In genomic region chr11:46701078-46701654, GRCh38 we compare ENCODE assay signal across 9 cellular contexts. TPM values are rescaled to one million over a fixed set of nuclear protein-coding genes. Genes with fewer than 3 reads are reported as not detected.
A peak's percentile ranks its signal among the peaks of the same experiment; 100 is the strongest.
DNase-seq lines count a peak whose midpoint lies in the region; ATAC-seq and TF ChIP-seq lines count a peak whose summit lies in the region.
"Had no signal": no experiment of that assay in that cellular context is flagged by ENCODE, and none has a peak within 500 bp of the region (broad histone marks: within the 10 kb centered on the region; RNA-seq: fewer than 3 reads in every experiment).

No MANE protein-coding gene starts in this region.

- peak overlapping the region; percentile 99 for H3K27ac ChIP-seq in HUES48 (ENCODE audit: low read depth, low read length)
- H3K27ac ChIP-seq in caudate nucleus (ENCODE audit: low read depth, low read length) = peak overlapping the region; percentile 98

- TSS peak; percentile 70 for BruUV-seq in Caco-2 (replicated peaks; lab: Mats Ljungman, UMichigan)

- H3K9ac ChIP-seq in HUES48 (ENCODE audit: low read depth, low read length) = peak overlapping the region; percentile 89

- H3K4me3 ChIP-seq in Caco-2 (ENCODE audit: low read depth, low read length) = peak overlapping the region; percentile 87
- peak overlapping the region; percentile 91 for H3K4me3 ChIP-seq in HUES48 (ENCODE audit: low read depth, low read length)

- no peak for DNase-seq in Caco-2
- DNase-seq in caudate nucleus (lab: John Stamatoyannopoulos, UW) = peak in 1 of 61 donors; percentile 50
- no peak for DNase-seq in naive thymus-derived CD8-positive, alpha-beta T cell
- no peak for DNase-seq in NCI-H1417 (lab: John Stamatoyannopoulos, UW)
- DNase-seq in NCI-H1436 (lab: John Stamatoyannopoulos, UW) = no peak
- no peak for DNase-seq in pons (ENCODE audit: low spot score)

- TF ChIP-seq CTCF in Caco-2 (IDR thresholded peaks at IDR 0.05; ENCODE audit: insufficient read depth in 1 of 2, low read depth in 1 of 2, low read length in 1 of 2, severe bottlenecking in 1 of 2, unreplicated experiment in 1 of 2) = no peak

- peak overlapping the region; percentile 96 for H3K4me3 Mint-ChIP-seq in Caco-2 (ENCODE audit: unreplicated experiment)
- H3K4me3 Mint-ChIP-seq in naive thymus-derived CD8-positive, alpha-beta T cell = peak overlapping the region; percentile 96 to 99 (median 98)

- ATAC-seq in naive thymus-derived CD8-positive, alpha-beta T cell = no peak
- ATAC-seq in GM18868 (IDR thresholded peaks at IDR 0.05; ENCODE audit: unreplicated experiment) = no peak

- CTCF ChIA-PET in Caco-2 (lab: Charles Lee) = interaction anchor here (0.6 to 1.5 kb wide), 5 partner anchors 16 to 845 kb away, joined by 3 to 6 read pairs (median 5); no protein-coding TSS in a partner anchor

- peaks cover 56% of the 10 kb centered on the region for H3K36me3 Mint-ChIP-seq in Caco-2 (ENCODE audit: insufficient read depth, unreplicated experiment)
- peaks cover 0 to 53% (median 0%) of the 10 kb centered on the region in 3 donors for H3K36me3 Mint-ChIP-seq in naive thymus-derived CD8-positive, alpha-beta T cell

- intact Hi-C loops in Caco-2 (cut with micrococcal nuclease; ENCODE audit: unreplicated experiment) = loop anchor here (5.0 kb wide), 1 partner anchor 51 kb away; no protein-coding TSS in a partner anchor

- peaks cover 6% of the 10 kb centered on the region for H3K4me1 ChIP-seq in Caco-2
- H3K4me1 ChIP-seq in HUES48 (ENCODE audit: control insufficient read depth, insufficient read depth, low read length) = no peaks in the 10 kb centered on the region

- H3K4me1 Mint-ChIP-seq in Caco-2 (ENCODE audit: low read depth, unreplicated experiment) = peaks cover 7% of the 10 kb centered on the region
- peaks cover 21 to 64% (median 53%) of the 10 kb centered on the region in 4 donors for H3K4me1 Mint-ChIP-seq in naive thymus-derived CD8-positive, alpha-beta T cell

- H3K27me3 ChIP-seq in Caco-2 (replicated peaks; ENCODE audit: control insufficient read depth, insufficient read depth, low read length) = no peaks in the 10 kb centered on the region
- no peaks in the 10 kb centered on the region for H3K27me3 ChIP-seq in HUES48 (ENCODE audit: control insufficient read depth, insufficient read depth, low read length)

- no peaks in the 10 kb centered on the region for H3K9me3 Mint-ChIP-seq in Caco-2 (ENCODE audit: unreplicated experiment)
- no peaks in the 10 kb centered on the region for H3K9me3 Mint-ChIP-seq in naive thymus-derived CD8-positive, alpha-beta T cell

- H3K9me3 ChIP-seq in Caco-2 = no peaks in the 10 kb centered on the region
- H3K9me3 ChIP-seq in HUES48 (ENCODE audit: control insufficient read depth, insufficient read depth, low read length) = no peaks in the 10 kb centered on the region

- H3K36me3 ChIP-seq in Caco-2 (ENCODE audit: control insufficient read depth, insufficient read depth, low read length) (peaks cover 14% of the 10 kb centered on the region), HUES48 (ENCODE audit: control insufficient read depth, insufficient read depth, low read length) (peaks cover 40% of the 10 kb centered on the region)

- POLR2A ChIA-PET in Caco-2 (lab: Charles Lee) = interaction anchor here (0.8 to 1.6 kb wide), 6 partner anchors 18 to 147 kb away, joined by 3 to 14 read pairs (median 4); partner anchors contain the start of gene F2
- POLR2A ChIA-PET in naive thymus-derived CD8-positive, alpha-beta T cell (lab: Charles Lee) = interaction anchor here (0.5 to 6.3 kb wide), 13 partner anchors 28 to 1065 kb away, joined by 3 to 91 read pairs (median 4); partner anchors contain the start of genes ACP2, ATG13, CSTPP1 and HARBI1

- H3K27ac Mint-ChIP-seq in Caco-2 (ENCODE audit: unreplicated experiment) = peak overlapping the region; percentile 99
- peak overlapping the region; percentile 93 to 99 (median 97) for H3K27ac Mint-ChIP-seq in naive thymus-derived CD8-positive, alpha-beta T cell

- no peaks in the 10 kb centered on the region for H3K27me3 Mint-ChIP-seq in Caco-2 (ENCODE audit: insufficient read depth, unreplicated experiment)
- no peaks in the 10 kb centered on the region for H3K27me3 Mint-ChIP-seq in naive thymus-derived CD8-positive, alpha-beta T cell

RNA-seq across cellular contexts. Expression of gene ZNF408, which starts 0.3 kb away (rescaled TPM):
- total RNA-seq in Caco-2 (2022) = 17.6 and 23.3 TPM in 2 replicates
- 10 to 100 TPM; 21.4 to 26.5 TPM for total RNA-seq in naive thymus-derived CD8-positive, alpha-beta T cell
- polyA plus RNA-seq in naive thymus-derived CD8-positive, alpha-beta T cell = 10 to 100 TPM in 1 of 3 donors, 1 to 10 TPM in 2; 6.3 to 11.7 (median 9.6) TPM

RNA-seq across cellular contexts. Expression of gene ARHGAP1, which starts 0.7 kb away (rescaled TPM):
- total RNA-seq in Caco-2 (2022) = 67.1 and 73.0 TPM in 2 replicates
- 10 to 100 TPM; 67.5 to 71.2 TPM for total RNA-seq in naive thymus-derived CD8-positive, alpha-beta T cell
- 10 to 100 TPM; 35.5 to 63.1 (median 43.5) TPM for polyA plus RNA-seq in naive thymus-derived CD8-positive, alpha-beta T cell

RNA-seq across cellular contexts. Expression of gene F2, which starts 17.8 kb away (rescaled TPM):
- total RNA-seq in Caco-2 (2022) = 51.8 and 60.0 TPM in 2 replicates
- not detected for total RNA-seq in naive thymus-derived CD8-positive, alpha-beta T cell
- polyA plus RNA-seq in naive thymus-derived CD8-positive, alpha-beta T cell = not detected
- total RNA-seq: RPMI7951 had no signal

Comparison
In these comparisons a context has a peak if more than half of its experiments do, and no peak if none do; other contexts are left out.
1. RNA of gene F2, which starts 17.8 kb away (total RNA-seq): 51.8 to 60.0 TPM in Caco-2; not detected in naive thymus-derived CD8-positive, alpha-beta T cell; every median in the first group is over 10 times any median in the second.